Comparison of ENCODE assay signal across 23 cellular contexts in the genomic region with DNA sequence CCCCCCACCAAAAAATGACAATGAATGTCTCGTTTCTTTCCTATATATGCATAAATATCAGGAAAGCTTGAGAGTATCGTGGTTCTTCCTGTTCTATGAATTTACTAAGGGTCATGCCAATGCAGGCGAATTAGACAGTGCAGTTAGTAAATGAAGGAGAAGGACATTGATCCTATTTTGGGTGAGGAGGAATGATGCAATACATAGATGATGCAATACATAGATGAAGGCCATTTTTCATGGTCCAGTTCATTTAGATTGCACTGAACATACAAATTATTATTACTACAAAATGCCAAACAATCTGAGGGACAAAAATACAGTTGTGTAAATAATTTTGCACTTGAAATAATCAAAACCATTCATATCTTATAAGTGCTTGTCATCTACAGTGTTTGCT.
"Had no signal": no experiment of that assay in that cellular context is flagged by ENCODE, and none has a peak within 500 bp of the region (broad histone marks: within the 10 kb centered on the region; RNA-seq: fewer than 3 reads in every experiment).

No MANE protein-coding gene starts in this region.

- H3K27ac ChIP-seq: SK-N-MC had no signal

- H3K4me3 Mint-ChIP-seq: activated CD8-positive, alpha-beta T cell treated with anti-CD3 and anti-CD28 coated beads, Interleukin-2, amount 10 ng/mL, durations not matched to agents 7 days and 5 days; activated naive CD4-positive, alpha-beta T cell treated with anti-CD3 and anti-CD28 coated beads, Interleukin-2, amount 50 U/mL, for 24 hours; activated T-helper 1 cell treated with anti-CD3 and anti-CD28 coated beads, Interleukin-12 subunit alpha, Interleukin-12 subunit beta, Interleukin-2, Interleukin-4 antibody, amounts not matched to agents 30 ng/mL and 10 ng/mL and 1 ng/mL, durations not matched to agents 14 hours and 24 hours and 36 hours; brain; T-cell had no signal

- H3K4me3 ChIP-seq: SK-N-MC had no signal

- H3K27me3 Mint-ChIP-seq: activated naive CD4-positive, alpha-beta T cell treated with anti-CD3 and anti-CD28 coated beads, Interleukin-2, amount 50 U/mL, for 24 hours; T-cell had no signal

- ATAC-seq: activated CD8-positive, alpha-beta T cell treated with anti-CD3 and anti-CD28 coated beads, Interleukin-2, amount 10 ng/mL, durations not matched to agents 7 days and 5 days; T-cell had no signal

- H3K27ac Mint-ChIP-seq: activated CD8-positive, alpha-beta T cell treated with anti-CD3 and anti-CD28 coated beads, Interleukin-2, amount 10 ng/mL, durations not matched to agents 7 days and 5 days; activated naive CD4-positive, alpha-beta T cell treated with anti-CD3 and anti-CD28 coated beads, Interleukin-2, amount 50 U/mL, for 24 hours; activated T-helper 1 cell treated with anti-CD3 and anti-CD28 coated beads, Interleukin-12 subunit alpha, Interleukin-12 subunit beta, Interleukin-2, Interleukin-4 antibody, amounts not matched to agents 30 ng/mL and 10 ng/mL and 1 ng/mL, durations not matched to agents 14 hours and 24 hours and 36 hours; brain; T-cell had no signal

- DNase-seq: activated CD4-positive, alpha-beta T cell treated with anti-CD3 and anti-CD28 coated beads for 48 hours; activated CD4-positive, alpha-beta T cell treated with anti-CD3 and anti-CD28 coated beads, Interleukin-2, amount 50 U/mL, for 4 hours; activated CD4-positive, CD25-positive, alpha-beta regulatory T cell treated with anti-CD3 and anti-CD28 coated beads, Interleukin-2, amount 50 U/mL, for 72 hours; activated CD8-positive, alpha-beta memory T cell treated with anti-CD3 and anti-CD28 coated beads, Interleukin-2, amount 50 U/mL, for 48 hours; activated CD8-positive, alpha-beta T cell treated with anti-CD3 and anti-CD28 coated beads, Interleukin-2, amount 10 ng/mL, durations not matched to agents 7 days and 5 days; activated effector memory CD4-positive, alpha-beta T cell treated with Interleukin-2 at 50 U/mL for 16 hours; activated naive CD4-positive, alpha-beta T cell; activated T-cell treated with anti-CD3 and anti-CD28 coated beads, Interleukin-2, amount 50 U/mL, for 1 hour; amniotic stem cell; NCI-H1048; NCI-H146; NCI-H187 treated with DMSO at 0.1 percent for 48 hours; NCI-H2081 treated with DMSO at 0.1 percent for 48 hours; NCI-H446; NCI-H524; SIG-M5; T-cell; T-helper 2 cell had no signal

- H3K4me1 Mint-ChIP-seq: activated naive CD4-positive, alpha-beta T cell treated with anti-CD3 and anti-CD28 coated beads, Interleukin-2, amount 50 U/mL, for 24 hours; brain; T-cell had no signal

- H3K36me3 Mint-ChIP-seq: activated naive CD4-positive, alpha-beta T cell treated with anti-CD3 and anti-CD28 coated beads, Interleukin-2, amount 50 U/mL, for 24 hours; T-cell had no signal

- FAIRE-seq: astrocyte had no signal
